Comparison of ENCODE assay signal across 8 cellular contexts in genomic region chr7:103524042-103524907, GRCh38.
A peak's percentile ranks its signal among the peaks of the same experiment; 100 is the strongest.
DNase-seq lines count a peak whose midpoint lies in the region; ATAC-seq and TF ChIP-seq lines count a peak whose summit lies in the region.

No MANE protein-coding gene starts in this region.

- H4K20me1 ChIP-seq in PC-3 (ENCODE audit: low read length) = no peaks in the 10 kb centered on the region

- H3K4me2 ChIP-seq in PC-3 (ENCODE audit: low read length) = no peak overlapping the region

- TF ChIP-seq CTCF in A673 (conservative IDR thresholded peaks at IDR 0.05; ENCODE audit: low read depth, low read length) = peak; percentile 54
- peak; percentile 73 for TF ChIP-seq CTCF in PC-3 (conservative IDR thresholded peaks at IDR 0.05; ENCODE audit: low read depth, low read length)

- H3K27me3 ChIP-seq in A673 (replicated peaks; ENCODE audit: insufficient read depth, low read depth, low read length, poor library complexity) (peaks cover 68% of the 10 kb centered on the region), PC-3 (ENCODE audit: low read length) (no peaks in the 10 kb centered on the region)

- POLR2A ChIA-PET in A673 (lab: Charles Lee; ENCODE audit: low non-redundant PET) = no interaction called here
- POLR2A ChIA-PET in PC-3 (lab: Charles Lee; ENCODE audit: unreplicated experiment) = interaction anchor here (0.5 kb wide), 1 partner anchor 77 kb away, joined by 3 read pairs; no protein-coding TSS in a partner anchor

- peak; percentile 57 for ATAC-seq in GM18861 (IDR thresholded peaks at IDR 0.05; ENCODE audit: unreplicated experiment)
- peak; percentile 89 for ATAC-seq in PC-3
- ATAC-seq in GM19395 (IDR thresholded peaks at IDR 0.05; ENCODE audit: unreplicated experiment) = no peak
- ATAC-seq in HG02973 (IDR thresholded peaks at IDR 0.05; ENCODE audit: unreplicated experiment) = no peak

- H3K27ac ChIP-seq in A673 (ENCODE audit: low read depth, low read length, poor library complexity, severe bottlenecking) (no peak overlapping the region), PC-3 (ENCODE audit: low read length) (no peak overlapping the region)

- H3K36me3 ChIP-seq in A673 (ENCODE audit: insufficient read depth, low read length, poor library complexity, severe bottlenecking) = no peaks in the 10 kb centered on the region
- H3K36me3 ChIP-seq in PC-3 (ENCODE audit: low read depth, low read length) = no peaks in the 10 kb centered on the region

- no peaks in the 10 kb centered on the region for H3K9me3 ChIP-seq in A673 (ENCODE audit: low read depth, low read length, poor library complexity, severe bottlenecking)
- no peaks in the 10 kb centered on the region for H3K9me3 ChIP-seq in PC-3 (ENCODE audit: low read length)

- no peak overlapping the region for H3K9ac ChIP-seq in PC-3 (ENCODE audit: low read length)

- H3K4me1 ChIP-seq in A673 (ENCODE audit: insufficient read depth, low read length, poor library complexity, severe bottlenecking) = no peaks in the 10 kb centered on the region
- H3K4me1 ChIP-seq in PC-3 (ENCODE audit: insufficient read depth, low read length) = no peaks in the 10 kb centered on the region

- H2AFZ ChIP-seq in PC-3 (ENCODE audit: low read length) = no peak overlapping the region

- DNase-seq in A673 (ENCODE audit: low spot score) = peak; percentile 48
- DNase-seq in PC-3 = peak; percentile 66
- peak; percentile 31 for DNase-seq in fibroblast of the conjunctiva (ENCODE audit: low read depth)
- peak; percentile 4 for DNase-seq in skeletal muscle cell (ENCODE audit: low read depth)
- no peak for DNase-seq in effector CD4-positive, alpha-beta T cell

- H3K4me3 ChIP-seq in A673 (ENCODE audit: low read depth, low read length, poor library complexity, severe bottlenecking) (no peak overlapping the region), PC-3 (ENCODE audit: low read length) (no peak overlapping the region), skeletal muscle cell (ENCODE audit: low read depth, low read length) (no peak overlapping the region)

- no peaks in the 10 kb centered on the region for H3K9me2 ChIP-seq in PC-3 (replicated peaks; ENCODE audit: low read length)

- BruUV-seq in A673 (replicated peaks; lab: Mats Ljungman, UMichigan) (no TSS peak), PC-3 (replicated peaks; lab: Mats Ljungman, UMichigan) (no TSS peak)

- no peaks in the 10 kb centered on the region for H3F3A ChIP-seq in PC-3 (ENCODE audit: low read length, unreplicated experiment)

- intact Hi-C loops in A673 (cut with micrococcal nuclease; ENCODE audit: unreplicated experiment) = loop anchor here (2.0 kb wide), 1 partner anchor 633 kb away; no protein-coding TSS in a partner anchor
- intact Hi-C loops in PC-3 (cut with micrococcal nuclease) = loop anchor here (1.0 to 10.0 kb wide), 7 partner anchors 37 to 731 kb away; no protein-coding TSS in a partner anchor

- CTCF ChIA-PET in A673 (lab: Charles Lee) = no interaction called here
- CTCF ChIA-PET in PC-3 (lab: Charles Lee) = interaction anchor here (0.6 kb wide), 1 partner anchor 582 kb away, joined by 3 read pairs; no protein-coding TSS in a partner anchor

- no peaks in the 10 kb centered on the region for H3K79me2 ChIP-seq in PC-3 (ENCODE audit: low read length)

Comparison
In these comparisons a context has a peak if more than half of its experiments do, and no peak if none do; other contexts are left out.
1. ATAC-seq: peak in GM18861 (single experiment) and PC-3 (single experiment); none in GM19395 (single experiment) and HG02973 (single experiment).